ENCODE assay signal across 12 cellular contexts in the genomic region with DNA sequence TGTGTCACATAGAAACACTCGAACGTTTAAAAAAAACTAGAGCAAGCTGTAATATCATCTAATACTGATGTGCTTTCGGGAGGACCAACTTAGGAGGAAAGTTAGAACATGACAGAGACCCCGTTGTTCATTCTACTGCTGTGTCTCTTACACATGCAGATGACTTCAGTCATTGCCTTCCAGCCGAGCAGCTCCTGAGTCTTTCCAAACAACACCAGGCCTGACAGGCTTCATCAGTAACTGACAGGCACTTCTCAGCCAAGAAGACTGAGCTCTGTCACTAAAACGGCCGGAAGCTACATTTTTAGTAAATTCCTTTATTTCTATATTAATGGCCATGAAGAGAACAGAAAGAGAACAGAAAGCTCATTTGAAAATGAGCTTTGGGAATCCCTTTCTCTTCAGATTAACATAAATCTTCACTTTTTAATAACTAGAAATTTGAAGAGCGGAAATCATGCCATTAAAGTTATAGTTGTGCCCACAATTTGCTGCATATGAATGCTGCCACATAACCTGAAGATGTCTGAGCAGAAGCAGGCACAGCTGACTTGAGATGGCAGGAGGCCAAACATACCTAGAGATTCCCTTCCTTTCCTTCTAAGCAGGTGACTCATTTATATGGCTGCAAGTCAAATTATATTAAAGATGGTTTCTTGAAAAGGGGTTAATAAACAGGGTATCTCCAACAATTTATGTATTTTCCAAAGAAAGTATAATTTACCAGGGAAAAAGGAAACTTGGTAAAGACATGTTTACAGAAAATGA.
DNase-seq lines count a peak whose midpoint lies in the region; ATAC-seq, FAIRE-seq and TF ChIP-seq lines count a peak whose summit lies in the region.
"Had no signal": no experiment of that assay in that cellular context is flagged by ENCODE, and none has a peak within 500 bp of the region (broad histone marks: within the 10 kb centered on the region; RNA-seq: fewer than 3 reads in every experiment).

No MANE protein-coding gene starts in this region.

- no peaks in the 10 kb centered on the region for H3K9me3 ChIP-seq in OCI-LY1 (ENCODE audit: low read length)
- no peaks in the 10 kb centered on the region for H3K9me3 ChIP-seq in HepG2 (ENCODE audit: low read length)
- H3K9me3 ChIP-seq: ascending aorta had no signal

- H2AFZ ChIP-seq in OCI-LY1 (ENCODE audit: low read length) (no peak overlapping the region), HepG2 (ENCODE audit: low read length) (no peak overlapping the region)

- DNase-seq in epithelial cell of prostate (ENCODE audit: low read depth, low spot score), result peak; percentile 39
- peak in 37 of 56 donors; percentile 2 to 69 (median 29) for DNase-seq in nucleus accumbens (lab: John Stamatoyannopoulos, UW)
- DNase-seq in NCI-H2196 (lab: John Stamatoyannopoulos, UW; ENCODE audit: unreplicated experiment), result no peak
- no peak for DNase-seq in HepG2 (ENCODE audit: low spot score)
- no peak for DNase-seq in ecto neural progenitor cell (ENCODE audit: low spot score)
- DNase-seq: naive thymus-derived CD8-positive, alpha-beta T cell; NCI-H446 treated with DMSO at 0.1 percent for 48 hours; stimulated activated naive CD8-positive, alpha-beta T cell treated with anti-CD3 and anti-CD28 coated beads, Interleukin-15, Interleukin-2, amounts not matched to agents 100 U/mL and 50 U/mL, for 24 hours had no signal

- peaks cover 27% of the 10 kb centered on the region for H3K36me3 ChIP-seq in OCI-LY1 (ENCODE audit: insufficient read depth, low read length)
- H3K36me3 ChIP-seq in HepG2 (replicated peaks in 1 of 2; ENCODE audit: control insufficient read depth in 1 of 2, insufficient read depth in 2 of 2, low read length in 2 of 2), result no peaks in the 10 kb centered on the region; a peak in 1 of 5 replicates
- H3K36me3 ChIP-seq: ascending aorta had no signal

- peak overlapping the region; percentile 81 for H3K27ac ChIP-seq in OCI-LY1 (ENCODE audit: low read depth, low read length, poor library complexity, severe bottlenecking)
- H3K27ac ChIP-seq in epithelial cell of prostate, result no peak overlapping the region
- no peak overlapping the region for H3K27ac ChIP-seq in HepG2 (ENCODE audit: extremely low read length, insufficient read depth, low read length)
- H3K27ac ChIP-seq: ascending aorta had no signal

- H3K4me3 ChIP-seq in OCI-LY1 (ENCODE audit: low read depth, low read length, poor library complexity, severe bottlenecking) (no peak overlapping the region), HepG2 (replicated peaks in 1 of 3; ENCODE audit: insufficient read depth in 1 of 3, low read depth in 2 of 3, low read length in 3 of 3) (no peak overlapping the region)
- H3K4me3 ChIP-seq: ascending aorta had no signal

- in situ Hi-C loops in HepG2 (cut with HindIII; ENCODE audit: extremely low pct_ligation_motif_present, low pct_unique_long_range_greater_than_20kb), result no loop called here

- no peaks in the 10 kb centered on the region for H3K27me3 ChIP-seq in OCI-LY1 (ENCODE audit: insufficient read depth, low read length)
- no peaks in the 10 kb centered on the region for H3K27me3 ChIP-seq in HepG2 (ENCODE audit: control insufficient read depth in 1 of 2, insufficient read depth in 2 of 2, low read length in 2 of 2)
- H3K27me3 ChIP-seq: ascending aorta had no signal

- FAIRE-seq in HepG2 (lab: Jason Lieb, UNC), result no peak

- H3K4me2 ChIP-seq in OCI-LY1 (ENCODE audit: low read length) (peak overlapping the region; percentile 31), HepG2 (ENCODE audit: low read depth, low read length) (no peak overlapping the region)

- BruUV-seq in HepG2 (replicated peaks; lab: Mats Ljungman, UMichigan), result no TSS peak

- CTCF ChIA-PET in HepG2 (lab: Yijun Ruan, JAX; ENCODE audit: low intra/inter-chr PET ratio, low total read pairs), result no interaction called here

- H3K4me1 ChIP-seq in OCI-LY1 (ENCODE audit: insufficient read depth, low read length, severe bottlenecking) (peaks cover 30% of the 10 kb centered on the region), HepG2 (ENCODE audit: insufficient read depth, low read length) (no peaks in the 10 kb centered on the region)
- H3K4me1 ChIP-seq: ascending aorta had no signal

- intact Hi-C loops in HepG2 (cut with micrococcal nuclease; ENCODE audit: unreplicated experiment), result loop anchor here (5.0 kb wide), 1 partner anchor 620 kb away; no protein-coding TSS in a partner anchor

- TF ChIP-seq CTCF in OCI-LY1 (IDR thresholded peaks at IDR 0.05; ENCODE audit: low read length), result no peak
- TF ChIP-seq CTCF in HepG2 (CRISPR knock-in tag; IDR thresholded peaks at IDR 0.05), result no peak

- no peak for TF ChIP-seq RAD21 in HepG2 (CRISPR knock-in tag; IDR thresholded peaks at IDR 0.05)

- H3K9ac ChIP-seq in OCI-LY1 (ENCODE audit: low read length), result no peak overlapping the region
- H3K9ac ChIP-seq in HepG2 (ENCODE audit: insufficient read depth, low read depth, low read length), result no peak overlapping the region

- POLR2A ChIA-PET in HepG2 (lab: Yijun Ruan, JAX), result no interaction called here

- 97% methylated on average over 8 of the region's 8 CpGs for WGBS in HepG2 (ENCODE audit: low lambda C conversion rate)

- no peaks in the 10 kb centered on the region for H4K20me1 ChIP-seq in OCI-LY1 (ENCODE audit: insufficient read depth, low read length)
- no peaks in the 10 kb centered on the region for H4K20me1 ChIP-seq in HepG2 (ENCODE audit: insufficient read depth, low read length)

- no peak for TF ChIP-seq POLR2A in HepG2 (IDR thresholded peaks at IDR 0.05; ENCODE audit: insufficient read depth in 1 of 2, low read depth in 2 of 2, low read length in 2 of 2)

- H3F3A ChIP-seq in OCI-LY1 (ENCODE audit: insufficient read depth, low read length), result peaks cover 4% of the 10 kb centered on the region; the same call in 1 of the 2 replicates

- H3K79me2 ChIP-seq in OCI-LY1 (ENCODE audit: insufficient read depth, low read length) (no peaks in the 10 kb centered on the region), HepG2 (ENCODE audit: insufficient read depth, low read length) (no peaks in the 10 kb centered on the region)

- TF ChIP-seq EP300 in HepG2 (IDR thresholded peaks at IDR 0.05; ENCODE audit: low read depth in 2 of 2, low read length in 2 of 2), result no peak
- TF ChIP-seq EP300 in HepG2 (CRISPR knock-in tag; IDR thresholded peaks at IDR 0.05; ENCODE audit: borderline replicate concordance), result no peak

- no peaks in the 10 kb centered on the region for H3K9me2 ChIP-seq in OCI-LY1 (ENCODE audit: low read depth, low read length)

- ATAC-seq in GM18868 (IDR thresholded peaks at IDR 0.05; ENCODE audit: unreplicated experiment) (peak; percentile 33), GM19397 (IDR thresholded peaks at IDR 0.05; ENCODE audit: unreplicated experiment) (no peak), HepG2 (no peak)
- ATAC-seq: naive thymus-derived CD8-positive, alpha-beta T cell; stimulated activated naive CD8-positive, alpha-beta T cell treated with anti-CD3 and anti-CD28 coated beads, Interleukin-15, Interleukin-2, amounts not matched to agents 100 U/mL and 50 U/mL, for 24 hours had no signal

TF ChIP-seq in HepG2, 621 proteins besides CTCF, POLR2A, EP300 and RAD21 (continues in another document):
- TF ChIP-seq ZBTB39 (CRISPR knock-in tag; IDR thresholded peaks at IDR 0.05), result no peak
- TF ChIP-seq MBNL3 (CRISPR knock-in tag; conservative IDR thresholded peaks at IDR 0.05), result no peak

Comparison
In these comparisons a context has a peak if more than half of its experiments do, and no peak if none do; other contexts are left out.
1. DNase-seq: peak in epithelial cell of prostate (single experiment) and nucleus accumbens (37 of 56); none in NCI-H2196 (single experiment), HepG2 (single experiment) and ecto neural progenitor cell (single experiment).